28 cellular contexts compared by ENCODE assay signal in genomic region chr3:20904674-20905073, GRCh38.
"Had no signal": no experiment of that assay in that cellular context is flagged by ENCODE, and none has a peak within 500 bp of the region (broad histone marks: within the 10 kb centered on the region; RNA-seq: fewer than 3 reads in every experiment).

No MANE protein-coding gene starts in this region.

- H3K4me3 ChIP-seq: ascending aorta, sigmoid colon, smooth muscle cell, stomach, suprapubic skin, tibial nerve had no signal

- H3K27me3 ChIP-seq: ascending aorta, brain microvascular endothelial cell, sigmoid colon, stomach, suprapubic skin, tibial nerve had no signal

- H3K27ac ChIP-seq: ascending aorta, brain microvascular endothelial cell, sigmoid colon, stomach, suprapubic skin, tibial nerve, WERI-Rb-1 had no signal

- H3K4me1 Mint-ChIP-seq: nephron had no signal

- H3K36me3 Mint-ChIP-seq: activated naive CD4-positive, alpha-beta T cell treated with anti-CD3 and anti-CD28 coated beads, Interleukin-2, amount 50 U/mL, for 72 hours; stimulated activated memory B cell treated with anti-CD40 and anti-IgM and Interleukin-4, amounts not matched to agents 10 μg/mL and 1 μg/mL and 100 μg/mL, for 72 hours had no signal

- H3K4me1 ChIP-seq: ascending aorta, sigmoid colon, stomach, tibial nerve had no signal

- ATAC-seq: activated CD8-positive, alpha-beta T cell treated with anti-CD3 and anti-CD28 coated beads, Interleukin-2, amount 10 ng/mL, durations not matched to agents 7 days and 5 days; activated naive CD4-positive, alpha-beta T cell treated with anti-CD3 and anti-CD28 coated beads, Interleukin-2, amount 50 U/mL, for 72 hours; esophagus mucosa; stimulated activated memory B cell treated with anti-CD40 and anti-IgM and Interleukin-4, amounts not matched to agents 10 μg/mL and 1 μg/mL and 100 μg/mL, for 72 hours had no signal

- H3K4me3 Mint-ChIP-seq: activated CD8-positive, alpha-beta T cell treated with anti-CD3 and anti-CD28 coated beads, Interleukin-2, amount 10 ng/mL, durations not matched to agents 7 days and 5 days; activated T-helper 1 cell treated with anti-CD3 and anti-CD28 coated beads, Interleukin-12 subunit alpha, Interleukin-12 subunit beta, Interleukin-2, Interleukin-4 antibody, amounts not matched to agents 30 ng/mL and 10 ng/mL and 1 ng/mL, durations not matched to agents 14 hours and 24 hours and 36 hours; dendritic cell treated with granulocyte-macrophage colony-stimulating factor and Interleukin-4, amounts not matched to agents 40 ng/mL and 50 ng/mL, for 4 days; nephron; stimulated activated memory B cell treated with anti-CD40 and anti-IgM and Interleukin-4, amounts not matched to agents 10 μg/mL and 1 μg/mL and 100 μg/mL, for 72 hours had no signal

- FAIRE-seq: endothelial cell of umbilical vein, frontal cortex, islet of Langerhans, TTC549 had no signal

- H3K27me3 Mint-ChIP-seq: dendritic cell treated with granulocyte-macrophage colony-stimulating factor and Interleukin-4, amounts not matched to agents 40 ng/mL and 50 ng/mL, for 4 days; stimulated activated memory B cell treated with anti-CD40 and anti-IgM and Interleukin-4, amounts not matched to agents 10 μg/mL and 1 μg/mL and 100 μg/mL, for 72 hours had no signal

- H3K27ac Mint-ChIP-seq: activated CD8-positive, alpha-beta T cell treated with anti-CD3 and anti-CD28 coated beads, Interleukin-2, amount 10 ng/mL, durations not matched to agents 7 days and 5 days; activated naive CD4-positive, alpha-beta T cell treated with anti-CD3 and anti-CD28 coated beads, Interleukin-2, amount 50 U/mL, for 72 hours; activated T-helper 1 cell treated with anti-CD3 and anti-CD28 coated beads, Interleukin-12 subunit alpha, Interleukin-12 subunit beta, Interleukin-2, Interleukin-4 antibody, amounts not matched to agents 30 ng/mL and 10 ng/mL and 1 ng/mL, durations not matched to agents 14 hours and 24 hours and 36 hours; dendritic cell treated with granulocyte-macrophage colony-stimulating factor and Interleukin-4, amounts not matched to agents 40 ng/mL and 50 ng/mL, for 4 days; nephron; stimulated activated memory B cell treated with anti-CD40 and anti-IgM and Interleukin-4, amounts not matched to agents 10 μg/mL and 1 μg/mL and 100 μg/mL, for 72 hours had no signal

- H3K9me3 Mint-ChIP-seq: activated T-helper 1 cell treated with anti-CD3 and anti-CD28 coated beads, Interleukin-12 subunit alpha, Interleukin-12 subunit beta, Interleukin-2, Interleukin-4 antibody, amounts not matched to agents 30 ng/mL and 10 ng/mL and 1 ng/mL, durations not matched to agents 14 hours and 24 hours and 36 hours had no signal

- H3K36me3 ChIP-seq: ascending aorta, brain microvascular endothelial cell, sigmoid colon, stomach, suprapubic skin, tibial nerve, WERI-Rb-1 had no signal

- DNase-seq: activated CD4-positive, alpha-beta T cell treated with anti-CD3 and anti-CD28 coated beads for 1 hour; activated CD4-positive, alpha-beta T cell treated with anti-CD3 and anti-CD28 coated beads, Interleukin-2, amount 50 U/mL, for 1 hour; activated CD8-positive, alpha-beta T cell treated with anti-CD3 and anti-CD28 coated beads, Interleukin-2, amount 10 ng/mL, durations not matched to agents 7 days and 5 days; activated gamma-delta T cell treated with Interleukin-2 at 50 U/mL for 16 hours; brain microvascular endothelial cell; caudate nucleus; effector memory CD4-positive, alpha-beta T cell; glutamatergic neuron; hippocampal formation; left cardiac atrium; sigmoid colon; stimulated activated CD4-positive, alpha-beta T cell treated with anti-CD3 and anti-CD28 coated beads, Interleukin-15, amount 100 ng/mL, for 24 hours; stomach; WERI-Rb-1 had no signal

- H3K9me3 ChIP-seq: ascending aorta, stomach, suprapubic skin had no signal
